8 cellular contexts compared by ENCODE assay signal in genomic region chr14:99480856-99481744, GRCh38. TPM values are rescaled to one million over a fixed set of nuclear protein-coding genes. Genes with fewer than 3 reads are reported as not detected.
DNase-seq lines count a peak whose midpoint lies in the region; ATAC-seq and TF ChIP-seq lines count a peak whose summit lies in the region.

CCNK (plus strand) TSS chr14:99481409; CDS start chr14:99492678, 11,269 bp downstream.
SETD3 (minus strand) TSS chr14:99480859; CDS start chr14:99465805, 15,054 bp downstream.

- WGBS in suprapubic skin, result 0% methylated on average over 22 of the region's 92 CpGs

- DNase-seq in NCI-H1092 treated with DMSO at 0.1 percent for 48 hours (lab: John Stamatoyannopoulos, UW) (peak; percentile 100), SKM-1 (lab: John Stamatoyannopoulos, UW; ENCODE audit: unreplicated experiment) (peak; percentile 71), globus pallidus (ENCODE audit: low spot score) (peak; percentile 100), nucleus accumbens (lab: John Stamatoyannopoulos, UW) (peak; percentile 92 to 100 (median 100)), suprapubic skin (ENCODE audit: low spot score in 2 of 2) (peak; percentile 100)
- peak; percentile 99 to 100 for DNase-seq in activated naive CD4-positive, alpha-beta T cell treated with anti-CD3 and anti-CD28 coated beads, Interleukin-2, amount 50 U/mL, for 72 hours (ENCODE audit: low spot score in 2 of 2)

- TF ChIP-seq POLR2A in suprapubic skin (IDR thresholded peaks at IDR 0.05), result peak; percentile 72 to 94

- no peaks in the 10 kb centered on the region for H3K9me3 Mint-ChIP-seq in activated naive CD4-positive, alpha-beta T cell treated with anti-CD3 and anti-CD28 coated beads, Interleukin-2, amount 50 U/mL, for 72 hours

- H3K36me3 Mint-ChIP-seq in activated naive CD4-positive, alpha-beta T cell treated with anti-CD3 and anti-CD28 coated beads, Interleukin-2, amount 50 U/mL, for 72 hours, result peaks cover 17% of the 10 kb centered on the region in 2 donors

- H3K36me3 ChIP-seq in suprapubic skin, result no peaks in the 10 kb centered on the region

- H3K27ac Mint-ChIP-seq in activated naive CD4-positive, alpha-beta T cell treated with anti-CD3 and anti-CD28 coated beads, Interleukin-2, amount 50 U/mL, for 72 hours, result peak within 1 kb of the TSS; percentile 97 to 99

- H3K4me3 ChIP-seq in GM08714 (ENCODE audit: low read length) (peak within 1 kb of the TSS; percentile 96), suprapubic skin (peak within 1 kb of the TSS; percentile 85)

- TF ChIP-seq EP300 in suprapubic skin (IDR thresholded peaks at IDR 0.05), result no peak

- TF ChIP-seq CTCF in suprapubic skin (IDR thresholded peaks at IDR 0.05), result no peak

- no peaks in the 10 kb centered on the region for H3K27me3 ChIP-seq in suprapubic skin

- no peaks in the 10 kb centered on the region for H3K9me3 ChIP-seq in suprapubic skin

- H3K27ac ChIP-seq in suprapubic skin, result peak within 1 kb of the TSS; percentile 96

- ATAC-seq in HG02610 (IDR thresholded peaks at IDR 0.05; ENCODE audit: unreplicated experiment), result peak; percentile 88
- ATAC-seq in activated naive CD4-positive, alpha-beta T cell treated with anti-CD3 and anti-CD28 coated beads, Interleukin-2, amount 50 U/mL, for 72 hours, result peak; percentile 90 to 92

- peaks cover 48% of the 10 kb centered on the region for H3K4me1 ChIP-seq in suprapubic skin

RNA-seq across cellular contexts. Expression of gene CCNK, which starts in this region (rescaled TPM):
- 10 to 100 TPM; 86.8 to 90.8 TPM for total RNA-seq in activated naive CD4-positive, alpha-beta T cell treated with anti-CD3 and anti-CD28 coated beads, Interleukin-2, amount 50 U/mL, for 72 hours
- total RNA-seq in suprapubic skin, result 10 to 100 TPM; 23.4 to 66.3 (median 39.0) TPM

RNA-seq across cellular contexts. Expression of gene SETD3, which starts in this region (rescaled TPM):
- total RNA-seq in activated naive CD4-positive, alpha-beta T cell treated with anti-CD3 and anti-CD28 coated beads, Interleukin-2, amount 50 U/mL, for 72 hours, result 10 to 100 TPM; 42.3 to 49.8 TPM
- total RNA-seq in suprapubic skin, result 10 to 100 TPM; 50.2 to 57.5 (median 54.8) TPM

Comparison
In these comparisons a context has a peak if more than half of its experiments do, and no peak if none do; other contexts are left out.
1. Peak in every context shown above with its lines: DNase-seq, ATAC-seq, H3K4me3 ChIP-seq and H3K27ac ChIP-seq.